Comparison of ENCODE assay signal across 21 cellular contexts in the genomic region with DNA sequence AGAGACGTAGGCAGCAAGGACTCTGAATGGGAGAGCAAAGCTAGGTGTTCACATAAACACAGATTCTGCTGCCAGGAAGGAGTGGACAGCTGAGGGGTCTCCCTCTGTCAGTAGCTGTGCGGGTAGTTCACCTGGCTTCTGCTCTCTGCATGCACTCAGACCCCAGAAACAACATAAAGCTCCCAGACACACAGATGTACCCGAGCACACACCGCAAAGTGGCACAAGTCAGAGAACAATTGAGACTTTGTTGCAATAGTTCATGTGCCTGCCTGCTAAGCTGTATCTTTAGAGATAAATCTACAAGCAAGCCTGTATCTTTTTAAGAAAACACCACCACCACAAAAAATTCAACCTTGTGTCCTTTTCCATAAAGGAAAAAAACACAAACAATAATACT.
"Had no signal": no experiment of that assay in that cellular context is flagged by ENCODE, and none has a peak within 500 bp of the region (broad histone marks: within the 10 kb centered on the region; RNA-seq: fewer than 3 reads in every experiment).

No MANE protein-coding gene starts in this region.

- H3K4me1 ChIP-seq: SJSA1 had no signal

- H3K27me3 ChIP-seq: MG63, SJSA1 had no signal

- H3K27ac ChIP-seq: RWPE1, SJSA1 had no signal

- DNase-seq: KBM-7, MG63, NCI-H1092, NCI-H1105 treated with DMSO at 0.1 percent for 48 hours, NCI-H1417 treated with DMSO at 0.1 percent for 48 hours, NCI-H146, NCI-H1694 treated with DMSO at 0.1 percent for 48 hours, NCI-H1930, NCI-H2081, NCI-H2107, NCI-H2227 treated with DMSO at 0.1 percent for 48 hours, NCI-H524, NCI-H526 treated with DMSO at 0.1 percent for 48 hours, NCI-H748 treated with DMSO at 0.1 percent for 48 hours, PC-3, SHP77 treated with DMSO at 0.1 percent for 48 hours, SK-N-SH, SW 1271 had no signal

- H3K36me3 ChIP-seq: MG63, SJSA1 had no signal

- ATAC-seq: Panc1, PC-3 had no signal

- H3K4me3 ChIP-seq: MG63, SJSA1 had no signal

- H3K9me3 ChIP-seq: MG63, SK-N-SH had no signal

- H3K9ac ChIP-seq: SK-N-SH had no signal
